1 cellular context compared by ENCODE assay signal in the genomic region with DNA sequence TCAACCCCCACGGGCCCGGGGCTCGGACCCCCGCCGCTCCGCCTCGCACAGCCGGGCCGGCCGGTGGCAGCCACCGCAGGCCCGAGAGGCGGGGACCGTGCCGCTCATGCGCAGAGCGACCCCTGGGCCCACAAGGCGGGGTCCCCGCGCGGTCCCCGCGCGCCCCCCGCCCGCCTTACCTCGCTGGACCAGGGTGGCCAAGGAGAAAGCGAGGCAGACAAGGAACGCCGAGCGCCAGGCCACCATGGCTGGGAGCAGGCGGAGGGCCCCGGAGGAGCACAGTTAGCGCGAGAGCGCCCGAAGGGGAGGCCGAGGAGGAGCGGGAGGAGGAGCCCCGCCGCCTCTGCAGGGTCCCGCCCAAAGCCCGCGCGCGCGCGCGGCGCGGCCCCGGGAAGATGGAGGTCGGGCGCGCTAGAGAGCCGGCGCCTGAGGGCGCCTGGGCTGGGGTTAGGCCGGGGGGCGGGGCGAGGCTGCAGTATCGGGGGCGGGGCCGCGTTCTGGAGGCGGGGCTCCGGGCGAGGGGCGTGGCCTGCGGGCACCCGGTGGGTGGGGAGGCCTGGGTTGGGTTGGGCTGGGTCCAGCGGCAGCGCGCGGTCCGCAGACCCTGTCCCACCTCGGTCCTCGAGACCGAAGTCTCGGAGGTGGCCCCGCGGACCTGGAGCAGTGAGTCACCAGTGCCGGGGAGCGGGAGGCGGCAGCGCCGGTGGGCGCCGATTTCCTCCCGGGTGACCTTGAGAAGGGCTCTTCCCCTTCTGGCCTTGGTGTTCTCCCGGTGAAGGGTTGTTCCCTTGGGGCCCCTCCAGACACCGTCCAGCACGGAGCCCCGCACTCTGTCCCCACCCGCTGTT.
TF ChIP-seq lines count a peak whose summit lies in the region.

A gene with protein sequence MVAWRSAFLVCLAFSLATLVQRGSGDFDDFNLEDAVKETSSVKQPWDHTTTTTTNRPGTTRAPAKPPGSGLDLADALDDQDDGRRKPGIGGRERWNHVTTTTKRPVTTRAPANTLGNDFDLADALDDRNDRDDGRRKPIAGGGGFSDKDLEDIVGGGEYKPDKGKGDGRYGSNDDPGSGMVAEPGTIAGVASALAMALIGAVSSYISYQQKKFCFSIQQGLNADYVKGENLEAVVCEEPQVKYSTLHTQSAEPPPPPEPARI (minus strand): TSS at position 326 of the 848 bp plus-strand sequence. CDS start 80 bp downstream, at position 246.

TF ChIP-seq in HEK293, 187 proteins besides CTCF, POLR2A, EP300 and RAD21 (continued from another document):
- TF ChIP-seq, protein P1, sequence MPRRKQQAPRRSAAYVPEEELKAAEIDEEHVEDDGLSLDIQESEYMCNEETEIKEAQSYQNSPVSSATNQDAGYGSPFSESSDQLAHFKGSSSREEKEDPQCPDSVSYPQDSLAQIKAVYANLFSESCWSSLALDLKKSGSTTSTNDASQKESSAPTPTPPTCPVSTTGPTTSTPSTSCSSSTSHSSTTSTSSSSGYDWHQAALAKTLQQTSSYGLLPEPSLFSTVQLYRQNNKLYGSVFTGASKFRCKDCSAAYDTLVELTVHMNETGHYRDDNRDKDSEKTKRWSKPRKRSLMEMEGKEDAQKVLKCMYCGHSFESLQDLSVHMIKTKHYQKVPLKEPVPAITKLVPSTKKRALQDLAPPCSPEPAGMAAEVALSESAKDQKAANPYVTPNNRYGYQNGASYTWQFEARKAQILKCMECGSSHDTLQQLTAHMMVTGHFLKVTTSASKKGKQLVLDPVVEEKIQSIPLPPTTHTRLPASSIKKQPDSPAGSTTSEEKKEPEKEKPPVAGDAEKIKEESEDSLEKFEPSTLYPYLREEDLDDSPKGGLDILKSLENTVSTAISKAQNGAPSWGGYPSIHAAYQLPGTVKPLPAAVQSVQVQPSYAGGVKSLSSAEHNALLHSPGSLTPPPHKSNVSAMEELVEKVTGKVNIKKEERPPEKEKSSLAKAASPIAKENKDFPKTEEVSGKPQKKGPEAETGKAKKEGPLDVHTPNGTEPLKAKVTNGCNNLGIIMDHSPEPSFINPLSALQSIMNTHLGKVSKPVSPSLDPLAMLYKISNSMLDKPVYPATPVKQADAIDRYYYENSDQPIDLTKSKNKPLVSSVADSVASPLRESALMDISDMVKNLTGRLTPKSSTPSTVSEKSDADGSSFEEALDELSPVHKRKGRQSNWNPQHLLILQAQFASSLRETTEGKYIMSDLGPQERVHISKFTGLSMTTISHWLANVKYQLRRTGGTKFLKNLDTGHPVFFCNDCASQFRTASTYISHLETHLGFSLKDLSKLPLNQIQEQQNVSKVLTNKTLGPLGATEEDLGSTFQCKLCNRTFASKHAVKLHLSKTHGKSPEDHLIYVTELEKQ (tag by site-specific recombination; IDR thresholded peaks at IDR 0.05; ENCODE audit: borderline replicate concordance) = no peak
- no peak for TF ChIP-seq ZSCAN30 (tag by site-specific recombination; IDR thresholded peaks at IDR 0.05)
- no peak for TF ChIP-seq ZNF530 (tag by site-specific recombination; IDR thresholded peaks at IDR 0.05; ENCODE audit: low read depth)
- peak; percentile 33; the same call in 1 of the 2 replicates for TF ChIP-seq KLF8 (tag by site-specific recombination; IDR thresholded peaks at IDR 0.05)
- TF ChIP-seq ZNF830 (tag by site-specific recombination; IDR thresholded peaks at IDR 0.05; ENCODE audit: low read depth) = no peak
- no peak for TF ChIP-seq ZFHX2 (tag by site-specific recombination; conservative IDR thresholded peaks at IDR 0.05)
- TF ChIP-seq, protein P2, sequence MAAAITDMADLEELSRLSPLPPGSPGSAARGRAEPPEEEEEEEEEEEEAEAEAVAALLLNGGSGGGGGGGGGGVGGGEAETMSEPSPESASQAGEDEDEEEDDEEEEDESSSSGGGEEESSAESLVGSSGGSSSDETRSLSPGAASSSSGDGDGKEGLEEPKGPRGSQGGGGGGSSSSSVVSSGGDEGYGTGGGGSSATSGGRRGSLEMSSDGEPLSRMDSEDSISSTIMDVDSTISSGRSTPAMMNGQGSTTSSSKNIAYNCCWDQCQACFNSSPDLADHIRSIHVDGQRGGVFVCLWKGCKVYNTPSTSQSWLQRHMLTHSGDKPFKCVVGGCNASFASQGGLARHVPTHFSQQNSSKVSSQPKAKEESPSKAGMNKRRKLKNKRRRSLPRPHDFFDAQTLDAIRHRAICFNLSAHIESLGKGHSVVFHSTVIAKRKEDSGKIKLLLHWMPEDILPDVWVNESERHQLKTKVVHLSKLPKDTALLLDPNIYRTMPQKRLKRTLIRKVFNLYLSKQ (tag by site-specific recombination; IDR thresholded peaks at IDR 0.05; ENCODE audit: borderline replicate concordance) = no peak
- no peak for TF ChIP-seq ZNF214 (tag by site-specific recombination; IDR thresholded peaks at IDR 0.05; ENCODE audit: borderline replicate concordance)
- TF ChIP-seq, protein P3, sequence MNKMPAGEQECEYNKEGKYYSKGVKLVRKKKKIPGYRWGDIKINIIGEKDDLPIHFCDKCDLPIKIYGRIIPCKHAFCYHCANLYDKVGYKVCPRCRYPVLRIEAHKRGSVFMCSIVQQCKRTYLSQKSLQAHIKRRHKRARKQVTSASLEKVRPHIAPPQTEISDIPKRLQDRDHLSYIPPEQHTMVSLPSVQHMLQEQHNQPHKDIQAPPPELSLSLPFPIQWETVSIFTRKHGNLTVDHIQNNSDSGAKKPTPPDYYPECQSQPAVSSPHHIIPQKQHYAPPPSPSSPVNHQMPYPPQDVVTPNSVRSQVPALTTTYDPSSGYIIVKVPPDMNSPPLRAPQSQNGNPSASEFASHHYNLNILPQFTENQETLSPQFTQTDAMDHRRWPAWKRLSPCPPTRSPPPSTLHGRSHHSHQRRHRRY (tag by site-specific recombination; IDR thresholded peaks at IDR 0.05) = no peak
- no peak for TF ChIP-seq ZNF184 (tag by site-specific recombination; IDR thresholded peaks at IDR 0.05)
- TF ChIP-seq, protein P4, sequence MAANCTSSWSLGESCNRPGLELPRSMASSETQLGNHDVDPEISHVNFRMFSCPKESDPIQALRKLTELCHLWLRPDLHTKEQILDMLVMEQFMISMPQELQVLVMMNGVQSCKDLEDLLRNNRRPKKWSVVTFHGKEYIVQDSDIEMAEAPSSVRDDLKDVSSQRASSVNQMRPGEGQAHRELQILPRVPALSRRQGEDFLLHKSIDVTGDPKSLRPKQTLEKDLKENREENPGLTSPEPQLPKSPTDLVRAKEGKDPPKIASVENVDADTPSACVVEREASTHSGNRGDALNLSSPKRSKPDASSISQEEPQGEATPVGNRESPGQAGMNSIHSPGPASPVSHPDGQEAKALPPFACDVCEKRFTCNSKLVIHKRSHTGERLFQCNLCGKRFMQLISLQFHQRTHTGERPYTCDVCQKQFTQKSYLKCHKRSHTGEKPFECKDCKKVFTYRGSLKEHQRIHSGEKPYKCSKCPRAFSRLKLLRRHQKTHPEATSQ (tag by site-specific recombination; IDR thresholded peaks at IDR 0.05) = no peak
- no peak; the same call in none of the 2 replicates for TF ChIP-seq GLIS2 (tag by site-specific recombination; IDR thresholded peaks at IDR 0.05)
- TF ChIP-seq OSR2 (tag by site-specific recombination; IDR thresholded peaks at IDR 0.05) = no peak
- no peak for TF ChIP-seq ZNF155 (tag by site-specific recombination; IDR thresholded peaks at IDR 0.05)
- no peak for TF ChIP-seq ZNF211 (tag by site-specific recombination; IDR thresholded peaks at IDR 0.05; ENCODE audit: low read depth)
- TF ChIP-seq ZNF324 (tag by site-specific recombination; IDR thresholded peaks at IDR 0.05) = no peak
- TF ChIP-seq, protein P5, sequence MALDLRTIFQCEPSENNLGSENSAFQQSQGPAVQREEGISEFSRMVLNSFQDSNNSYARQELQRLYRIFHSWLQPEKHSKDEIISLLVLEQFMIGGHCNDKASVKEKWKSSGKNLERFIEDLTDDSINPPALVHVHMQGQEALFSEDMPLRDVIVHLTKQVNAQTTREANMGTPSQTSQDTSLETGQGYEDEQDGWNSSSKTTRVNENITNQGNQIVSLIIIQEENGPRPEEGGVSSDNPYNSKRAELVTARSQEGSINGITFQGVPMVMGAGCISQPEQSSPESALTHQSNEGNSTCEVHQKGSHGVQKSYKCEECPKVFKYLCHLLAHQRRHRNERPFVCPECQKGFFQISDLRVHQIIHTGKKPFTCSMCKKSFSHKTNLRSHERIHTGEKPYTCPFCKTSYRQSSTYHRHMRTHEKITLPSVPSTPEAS (tag by site-specific recombination; IDR thresholded peaks at IDR 0.05) = no peak
- TF ChIP-seq, protein P6, sequence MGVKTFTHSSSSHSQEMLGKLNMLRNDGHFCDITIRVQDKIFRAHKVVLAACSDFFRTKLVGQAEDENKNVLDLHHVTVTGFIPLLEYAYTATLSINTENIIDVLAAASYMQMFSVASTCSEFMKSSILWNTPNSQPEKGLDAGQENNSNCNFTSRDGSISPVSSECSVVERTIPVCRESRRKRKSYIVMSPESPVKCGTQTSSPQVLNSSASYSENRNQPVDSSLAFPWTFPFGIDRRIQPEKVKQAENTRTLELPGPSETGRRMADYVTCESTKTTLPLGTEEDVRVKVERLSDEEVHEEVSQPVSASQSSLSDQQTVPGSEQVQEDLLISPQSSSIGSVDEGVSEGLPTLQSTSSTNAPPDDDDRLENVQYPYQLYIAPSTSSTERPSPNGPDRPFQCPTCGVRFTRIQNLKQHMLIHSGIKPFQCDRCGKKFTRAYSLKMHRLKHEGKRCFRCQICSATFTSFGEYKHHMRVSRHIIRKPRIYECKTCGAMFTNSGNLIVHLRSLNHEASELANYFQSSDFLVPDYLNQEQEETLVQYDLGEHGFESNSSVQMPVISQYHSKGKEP (tag by site-specific recombination; IDR thresholded peaks at IDR 0.05) = no peak
- TF ChIP-seq ZNF274 (IDR thresholded peaks at IDR 0.05; ENCODE audit: low read length) = no peak
- TF ChIP-seq ZNF274 (tag by site-specific recombination; IDR thresholded peaks at IDR 0.05; ENCODE audit: borderline replicate concordance) = no peak
- no peak for TF ChIP-seq ZNF600 (tag by site-specific recombination; IDR thresholded peaks at IDR 0.05)
- no peak for TF ChIP-seq ZNF791 (tag by site-specific recombination; IDR thresholded peaks at IDR 0.05)
- TF ChIP-seq ZNF558 (tag by site-specific recombination; IDR thresholded peaks at IDR 0.05) = no peak
- TF ChIP-seq ZNF266 (tag by site-specific recombination; IDR thresholded peaks at IDR 0.05; ENCODE audit: low read depth) = no peak
- TF ChIP-seq MZF1 (tag by site-specific recombination; IDR thresholded peaks at IDR 0.05; ENCODE audit: borderline replicate concordance) = no peak
- no peak for TF ChIP-seq GLIS1 (tag by site-specific recombination; IDR thresholded peaks at IDR 0.05)
